ENCODE assay signal across 8 cellular contexts in genomic region chr13:44972956-44973581, GRCh38. TPM values are rescaled to one million over a fixed set of nuclear protein-coding genes. Genes with fewer than 3 reads are reported as not detected.
DNase-seq lines count a peak whose midpoint lies in the region; ATAC-seq, FAIRE-seq and TF ChIP-seq lines count a peak whose summit lies in the region.

No MANE protein-coding gene starts in this region.

- no peaks in the 10 kb centered on the region for H3K9me3 ChIP-seq in gastroesophageal sphincter

- H3K9me3 Mint-ChIP-seq in type B pancreatic cell = no peaks in the 10 kb centered on the region

- POLR2A ChIA-PET in AG04449 (lab: Yijun Ruan, JAX) = no interaction called here

- H3K27me3 ChIP-seq in gastroesophageal sphincter = no peaks in the 10 kb centered on the region

- no peak for DNase-seq in AG04449 (ENCODE audit: low read depth, low spot score)
- DNase-seq in GM13977 (ENCODE audit: low spot score) = no peak
- peak; percentile 9 for DNase-seq in SK-N-DZ (ENCODE audit: low spot score)
- no peak for DNase-seq in type B pancreatic cell (ENCODE audit: extremely low spot score, unreplicated experiment)
- DNase-seq in GM12892 (ENCODE audit: insufficient read length) = no peak
- no peak for DNase-seq in activated CD4-positive, CD25-positive, alpha-beta regulatory T cell treated with anti-CD3 and anti-CD28 coated beads, Interleukin-2, amount 50 U/mL, for 72 hours
- no peak for DNase-seq in GM19240 (ENCODE audit: insufficient read length, low spot score)

- H3K4me1 ChIP-seq in gastroesophageal sphincter = peaks cover 0 to 22% (median 8%) of the 10 kb centered on the region in 3 donors

- no peak overlapping the region for H3K27ac ChIP-seq in gastroesophageal sphincter

- H3K36me3 ChIP-seq in gastroesophageal sphincter = peaks cover 0 to 35% of the 10 kb centered on the region in 2 donors

- CTCF ChIA-PET in AG04449 (lab: Yijun Ruan, JAX) = interaction anchor here (0.7 to 11.6 kb wide), 23 partner anchors 11 to 1068 kb away, joined by 3 to 142 read pairs (median 4); no protein-coding TSS in a partner anchor

- in situ Hi-C loops in GM13977 (cut with MboI; ENCODE audit: low pct_unique_long_range_greater_than_20kb, low sequenced_read_pairs, unreplicated experiment) = loop anchor here (10.0 kb wide), 1 partner anchor 488 kb away; no protein-coding TSS in a partner anchor

- ATAC-seq in gastroesophageal sphincter = no peak

- TF ChIP-seq CTCF in AG04449 (IDR thresholded peaks at IDR 0.05; ENCODE audit: insufficient read depth, low read length, missing control alignments) (peak; percentile 6), GM13977 (IDR thresholded peaks at IDR 0.05; ENCODE audit: extremely low read depth, insufficient read depth, missing control alignments) (peak; percentile 40), gastroesophageal sphincter (IDR thresholded peaks at IDR 0.05) (peak; percentile 51 to 64 (median 58)), type B pancreatic cell (conservative IDR thresholded peaks at IDR 0.05) (peak; percentile 83)

- no peak for FAIRE-seq in GM12892 (lab: Jason Lieb, UNC)

- H3K4me3 Mint-ChIP-seq in type B pancreatic cell = no peak overlapping the region

- WGBS in gastroesophageal sphincter (ENCODE audit: low coverage in 1 of 2), 2 donors = 2 to 3% methylated on average over 3 of the region's 3 CpGs

- no peaks in the 10 kb centered on the region for H3K4me1 Mint-ChIP-seq in type B pancreatic cell (ENCODE audit: unreplicated experiment)

- TF ChIP-seq EP300 in gastroesophageal sphincter (IDR thresholded peaks at IDR 0.05) = no peak

- H3K27ac Mint-ChIP-seq in type B pancreatic cell = no peak overlapping the region

- no peaks in the 10 kb centered on the region for H3K27me3 Mint-ChIP-seq in type B pancreatic cell

- TF ChIP-seq POLR2A in gastroesophageal sphincter (IDR thresholded peaks at IDR 0.05) = no peak
- TF ChIP-seq POLR2A in GM12892 (IDR thresholded peaks at IDR 0.05; ENCODE audit: low read depth, low read length) = no peak

- peaks cover 13% of the 10 kb centered on the region for H3K36me3 Mint-ChIP-seq in type B pancreatic cell

- H3K4me3 ChIP-seq in AG04449 (ENCODE audit: low read depth, low read length) (no peak overlapping the region), gastroesophageal sphincter (no peak overlapping the region)

RNA-seq across cellular contexts. Expression of gene NUFIP1, which starts 16.2 kb away (rescaled TPM):
- polyA plus RNA-seq in SK-N-DZ (2014; cell fraction: cytosol; rRNA removed) = 8.3 and 8.8 TPM in 2 replicates
- polyA plus RNA-seq in SK-N-DZ (2014; cell fraction: nucleus; rRNA removed) = 4.3 and 5.7 TPM in 2 replicates
- total RNA-seq in gastroesophageal sphincter (1 to 10 TPM; 2.5 to 4.7 (median 3.0) TPM), type B pancreatic cell (ENCODE audit: low replicate concordance) (6.9 and 8.7 TPM in 2 replicates)
- polyA plus RNA-seq in GM12892 (2012; ENCODE audit: missing spikeins) = 5.2 TPM

RNA-seq across cellular contexts. Expression of gene GPALPP1, which starts 16.3 kb away (rescaled TPM):
- polyA plus RNA-seq in SK-N-DZ (2014; cell fraction: cytosol; rRNA removed) = 36.0 and 48.6 TPM in 2 replicates
- polyA plus RNA-seq in SK-N-DZ (2014; cell fraction: nucleus; rRNA removed) = 51.3 and 60.7 TPM in 2 replicates
- total RNA-seq in gastroesophageal sphincter = 10 to 100 TPM; 25.8 to 32.7 (median 26.4) TPM
- 18.9 and 29.3 TPM in 2 replicates for total RNA-seq in type B pancreatic cell (ENCODE audit: low replicate concordance)
- 26.2 TPM for polyA plus RNA-seq in GM12892 (2012; ENCODE audit: missing spikeins)

Comparison
In these comparisons a context has a peak if more than half of its experiments do, and no peak if none do; other contexts are left out.
1. CTCF ChIP-seq: peak in every context shown above with its lines; median percentile 83 in type B pancreatic cell; 58 in gastroesophageal sphincter; 40 in GM13977; 6 in AG04449.